In genomic region chr10:102132193-102132562, GRCh38 we compare ENCODE assay signal across 1 cellular context.
TF ChIP-seq lines count a peak whose summit lies in the region.

No MANE protein-coding gene starts in this region.

TF ChIP-seq in HEK293, 187 proteins besides CTCF, POLR2A, EP300 and RAD21 (continued from another document):
- TF ChIP-seq ZNF704 (tag by site-specific recombination; IDR thresholded peaks at IDR 0.05) (no peak), ZBTB7A (tag by site-specific recombination; IDR thresholded peaks at IDR 0.05; ENCODE audit: low read depth) (no peak), ELK4 (IDR thresholded peaks at IDR 0.05; ENCODE audit: borderline replicate concordance, low read depth, low read length) (no peak), ZNF26 (tag by site-specific recombination; IDR thresholded peaks at IDR 0.05) (no peak), ZNF792 (tag by site-specific recombination; IDR thresholded peaks at IDR 0.05) (no peak)
